ENCODE assay signal across 25 cellular contexts in genomic region chr5:3836528-3836927, GRCh38.
"Had no signal": no experiment of that assay in that cellular context is flagged by ENCODE, and none has a peak within 500 bp of the region (broad histone marks: within the 10 kb centered on the region; RNA-seq: fewer than 3 reads in every experiment).

No MANE protein-coding gene starts in this region.

- H3K9me3 ChIP-seq: gastrocnemius medialis, ovary, psoas muscle, testis, tibial artery, upper lobe of left lung, uterus had no signal

- H3K4me3 ChIP-seq: colonic mucosa, gastrocnemius medialis, lung, ovary, psoas muscle, skin epidermis, spleen, testis, tibial artery, upper lobe of left lung, uterus had no signal

- H3K36me3 ChIP-seq: colonic mucosa, gastrocnemius medialis, ovary, spleen, tibial artery, upper lobe of left lung, uterus had no signal

- DNase-seq: colonic mucosa; effector CD8-positive, alpha-beta T cell; endodermal cell; gastrocnemius medialis; head of caudate nucleus; kidney; mesendoderm; natural killer cell; occipital lobe; ovary; posterior cingulate gyrus; psoas muscle; retina; spleen; stimulated activated CD4-positive, alpha-beta T cell treated with anti-CD3 and anti-CD28 coated beads, Interleukin-4, amount 100 ng/mL, for 4 hours; stimulated activated naive CD8-positive, alpha-beta T cell treated with anti-CD3 and anti-CD28 coated beads, Interleukin-15, Interleukin-2, amounts not matched to agents 100 U/mL and 50 U/mL, for 24 hours; substantia nigra; testis; tibial artery; upper lobe of left lung; uterus had no signal

- ATAC-seq: gastrocnemius medialis; left lobe of liver; natural killer cell; psoas muscle; stimulated activated memory B cell treated with anti-CD40 and anti-IgM and Interleukin-4, amounts not matched to agents 10 μg/mL and 1 μg/mL and 100 μg/mL, for 72 hours; stimulated activated naive CD8-positive, alpha-beta T cell treated with anti-CD3 and anti-CD28 coated beads, Interleukin-15, Interleukin-2, amounts not matched to agents 100 U/mL and 50 U/mL, for 24 hours had no signal

- H3K27ac ChIP-seq: colonic mucosa, gastrocnemius medialis, ovary, psoas muscle, skin epidermis, spleen, testis, tibial artery, upper lobe of left lung, uterus had no signal

- FAIRE-seq: kidney had no signal

- H3K4me1 ChIP-seq: colonic mucosa, gastrocnemius medialis, psoas muscle, spleen, testis, tibial artery, upper lobe of left lung, uterus had no signal

- H3K27me3 ChIP-seq: colonic mucosa, gastrocnemius medialis, ovary, spleen, testis, tibial artery, upper lobe of left lung, uterus had no signal
